In the genomic region with DNA sequence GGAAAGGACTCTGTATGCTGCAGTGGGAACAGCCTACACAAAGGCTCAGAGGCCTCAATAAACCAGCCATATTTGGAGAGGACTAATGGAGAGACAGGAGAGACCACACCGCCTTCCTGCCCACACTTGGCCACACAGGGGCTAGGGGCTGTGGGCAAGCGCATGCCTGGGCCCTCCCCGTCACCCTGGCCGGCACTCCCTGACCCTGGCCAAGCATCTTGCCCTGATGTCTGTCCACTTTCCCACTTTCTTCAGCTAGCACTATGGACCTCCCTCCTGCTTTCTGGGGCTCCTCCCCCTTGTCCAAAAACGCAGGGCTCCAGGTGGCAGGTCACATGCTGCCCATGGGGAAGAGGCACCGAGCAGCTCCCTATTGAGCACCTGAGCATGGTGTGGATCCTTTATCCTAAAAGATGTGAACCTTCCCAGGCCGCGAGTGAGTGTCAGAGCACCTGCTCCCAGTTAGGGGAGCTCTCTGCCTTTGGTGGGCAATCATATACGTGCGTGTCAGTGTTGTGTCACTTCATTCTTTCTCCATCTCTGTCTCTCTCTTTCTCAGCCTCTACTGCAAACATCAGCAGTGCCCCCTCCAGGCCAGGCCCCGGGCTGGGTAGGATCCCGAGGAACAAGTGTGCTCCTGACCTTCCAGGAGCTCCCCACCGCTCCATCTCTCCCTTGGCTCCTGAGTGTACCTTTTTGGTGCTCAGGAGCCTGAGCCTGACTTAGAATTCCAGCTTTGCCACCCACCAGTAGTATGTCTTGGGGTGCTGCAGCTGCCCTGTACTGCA, we compare ENCODE assay signal across 11 cellular contexts.
A peak's percentile ranks its signal among the peaks of the same experiment; 100 is the strongest.
DNase-seq lines count a peak whose midpoint lies in the region; ATAC-seq and TF ChIP-seq lines count a peak whose summit lies in the region.
"Had no signal": no experiment of that assay in that cellular context is flagged by ENCODE, and none has a peak within 500 bp of the region (broad histone marks: within the 10 kb centered on the region; RNA-seq: fewer than 3 reads in every experiment).

No MANE protein-coding gene starts in this region.

- H3K36me3 ChIP-seq in BJ (ENCODE audit: control insufficient read depth, insufficient read depth, low read length) (peaks cover 26% of the 10 kb centered on the region), H7 (replicated peaks; ENCODE audit: control insufficient read depth, insufficient read depth, low read length) (no peaks in the 10 kb centered on the region; the same call in none of the 2 replicates)

- H3K4me3 Mint-ChIP-seq in central memory CD8-positive, alpha-beta T cell = no peak overlapping the region
- H3K4me3 Mint-ChIP-seq in nephron progenitor cell = no peak overlapping the region
- H3K4me3 Mint-ChIP-seq: activated T-cell treated with anti-CD3 and anti-CD28 coated beads, Interleukin-2, amount 50 U/mL, for 24 hours had no signal

- H3K27ac Mint-ChIP-seq in central memory CD8-positive, alpha-beta T cell (ENCODE audit: low read depth) = peak overlapping the region; percentile 5
- peak overlapping the region; percentile 98 for H3K27ac Mint-ChIP-seq in nephron progenitor cell
- H3K27ac Mint-ChIP-seq: activated T-cell treated with anti-CD3 and anti-CD28 coated beads, Interleukin-2, amount 50 U/mL, for 24 hours had no signal

- H3K36me3 Mint-ChIP-seq in central memory CD8-positive, alpha-beta T cell (ENCODE audit: insufficient read depth) = no peaks in the 10 kb centered on the region
- H3K36me3 Mint-ChIP-seq in nephron progenitor cell (ENCODE audit: low read depth) = peaks cover 25% of the 10 kb centered on the region

- no peak for ATAC-seq in central memory CD8-positive, alpha-beta T cell (replicated peaks; ENCODE audit: extremely low read depth, poor library complexity, severe bottlenecking)
- ATAC-seq in omental fat pad (ENCODE audit: low FRiP score) = no peak
- ATAC-seq in HG03439 (IDR thresholded peaks at IDR 0.05; ENCODE audit: unreplicated experiment) = no peak

- H3K27me3 ChIP-seq in BJ (ENCODE audit: control insufficient read depth, insufficient read depth, low read length) (no peaks in the 10 kb centered on the region), H7 (ENCODE audit: control insufficient read depth, insufficient read depth, low read length) (no peaks in the 10 kb centered on the region)

- H3K4me3 ChIP-seq in BJ (ENCODE audit: low read depth, low read length) (no peak overlapping the region), H7 (ENCODE audit: insufficient read depth, low read depth, low read length) (no peak overlapping the region)

- CTCF ChIA-PET in BJ (lab: Yijun Ruan, JAX) = interaction anchor here (0.6 to 2.1 kb wide), 3 partner anchors 53 to 1096 kb away, joined by 3 to 8 read pairs (median 3); no protein-coding TSS in a partner anchor

- no peaks in the 10 kb centered on the region for H3K27me3 Mint-ChIP-seq in central memory CD8-positive, alpha-beta T cell
- H3K27me3 Mint-ChIP-seq in nephron progenitor cell (ENCODE audit: low read depth, poor library complexity) = peaks cover 8% of the 10 kb centered on the region
- H3K27me3 Mint-ChIP-seq: activated T-cell treated with anti-CD3 and anti-CD28 coated beads, Interleukin-2, amount 50 U/mL, for 24 hours had no signal

- no peaks in the 10 kb centered on the region for H3K9me3 Mint-ChIP-seq in central memory CD8-positive, alpha-beta T cell
- H3K9me3 Mint-ChIP-seq in nephron progenitor cell = no peaks in the 10 kb centered on the region
- H3K9me3 Mint-ChIP-seq: activated T-cell treated with anti-CD3 and anti-CD28 coated beads, Interleukin-2, amount 50 U/mL, for 24 hours had no signal

- POLR2A ChIA-PET in BJ (lab: Charles Lee) = no interaction called here

- TF ChIP-seq CTCF in BJ (IDR thresholded peaks at IDR 0.05; ENCODE audit: insufficient read depth, low read depth, low read length) = 0 out of 2 replicates have a peak, but pooled peaks have one; percentile 10
- no peak for TF ChIP-seq CTCF in nephron progenitor cell (IDR thresholded peaks at IDR 0.05)
- TF ChIP-seq CTCF in omental fat pad (IDR thresholded peaks at IDR 0.05) = no peak

- DNase-seq in BJ (ENCODE audit: low read depth) = no peak
- peak; percentile 78 for DNase-seq in H7
- DNase-seq in central memory CD8-positive, alpha-beta T cell (ENCODE audit: low spot score in 2 of 2) = no peak
- DNase-seq in nephron progenitor cell = no peak
- no peak for DNase-seq in omental fat pad (ENCODE audit: low spot score)
- DNase-seq in NCI-H1092 (lab: John Stamatoyannopoulos, UW) = no peak
- no peak for DNase-seq in globus pallidus (ENCODE audit: low spot score)
- DNase-seq: activated T-cell treated with anti-CD3 and anti-CD28 coated beads, Interleukin-2, amount 50 U/mL, for 24 hours; cortex of kidney; NCI-H1436 had no signal

- H3K4me1 Mint-ChIP-seq in central memory CD8-positive, alpha-beta T cell = peaks cover 41% of the 10 kb centered on the region
- peaks cover 100% of the 10 kb centered on the region for H3K4me1 Mint-ChIP-seq in nephron progenitor cell
